Comparison of ENCODE assay signal across 25 cellular contexts in the genomic region with DNA sequence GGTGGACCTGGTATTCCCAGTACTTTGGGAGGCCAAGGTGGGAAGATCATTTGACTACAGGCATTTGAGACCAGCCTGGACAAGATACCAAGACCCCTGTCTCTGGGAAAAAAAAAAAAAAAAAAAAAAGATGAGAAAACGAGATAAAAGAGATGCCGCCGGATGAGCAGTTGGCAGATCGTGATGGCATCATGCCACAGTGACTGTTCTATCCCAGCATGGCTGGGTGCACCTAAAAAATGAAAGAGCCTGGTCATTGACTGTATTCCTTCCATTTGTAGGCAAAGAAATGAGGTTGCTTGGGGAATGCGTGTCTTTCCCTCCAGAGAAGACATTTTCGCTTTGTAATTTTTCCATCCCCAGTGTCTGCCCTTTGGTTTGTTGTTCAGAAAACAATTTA.
"Had no signal": no experiment of that assay in that cellular context is flagged by ENCODE, and none has a peak within 500 bp of the region (broad histone marks: within the 10 kb centered on the region; RNA-seq: fewer than 3 reads in every experiment).

No MANE protein-coding gene starts in this region.

- H3K4me1 Mint-ChIP-seq: naive thymus-derived CD4-positive, alpha-beta T cell had no signal

- ATAC-seq: activated CD4-positive, CD25-positive, alpha-beta regulatory T cell treated with anti-CD3 and anti-CD28 coated beads, Interleukin-2, amount 50 U/mL, for 24 hours; gastrocnemius medialis; left cardiac atrium; left ventricle myocardium superior; naive thymus-derived CD4-positive, alpha-beta T cell; right cardiac atrium had no signal

- H3K27me3 ChIP-seq: colonic mucosa, dorsolateral prefrontal cortex, gastrocnemius medialis, hepatocyte, spleen, suprapubic skin, tibial nerve had no signal

- H3K4me3 ChIP-seq: colonic mucosa, dorsolateral prefrontal cortex, gastrocnemius medialis, hepatocyte, spleen, suprapubic skin, tibial nerve had no signal

- H3K36me3 Mint-ChIP-seq: naive thymus-derived CD4-positive, alpha-beta T cell had no signal

- DNase-seq: activated CD4-positive, alpha-beta T cell treated with anti-CD3 and anti-CD28 coated beads for 48 hours; activated CD4-positive, alpha-beta T cell treated with anti-CD3 and anti-CD28 coated beads, Interleukin-2, amount 50 U/mL, for 48 hours; activated CD8-positive, alpha-beta memory T cell treated with anti-CD3 and anti-CD28 coated beads for 24 hours; activated effector memory CD4-positive, alpha-beta T cell treated with Interleukin-2 at 50 U/mL for 16 hours; activated naive CD4-positive, alpha-beta T cell treated with anti-CD3 and anti-CD28 coated beads, Interleukin-2, amount 50 U/mL, for 16 hours; amniotic stem cell; central memory CD4-positive, alpha-beta T cell; colonic mucosa; effector memory CD4-positive, alpha-beta T cell; gastrocnemius medialis; left cardiac atrium; left ventricle myocardium superior; mammary epithelial cell; naive thymus-derived CD4-positive, alpha-beta T cell; posterior cingulate gyrus; right cardiac atrium; spleen; stimulated activated naive CD4-positive, alpha-beta T cell; T-helper 9 cell had no signal

- H3K4me1 ChIP-seq: colonic mucosa, gastrocnemius medialis had no signal

- H3K4me3 Mint-ChIP-seq: naive thymus-derived CD4-positive, alpha-beta T cell had no signal

- H3K36me3 ChIP-seq: colonic mucosa, gastrocnemius medialis, spleen, suprapubic skin, tibial nerve had no signal

- H3K27ac Mint-ChIP-seq: naive thymus-derived CD4-positive, alpha-beta T cell had no signal

- H3K9me3 ChIP-seq: colonic mucosa, gastrocnemius medialis, spleen, suprapubic skin, tibial nerve had no signal

- H3K27ac ChIP-seq: colonic mucosa, gastrocnemius medialis, hepatocyte, spleen, suprapubic skin, VCaP had no signal
